Comparison of ENCODE assay signal across 10 cellular contexts in genomic region chr5:124061663-124062062, GRCh38.
DNase-seq lines count a peak whose midpoint lies in the region; FAIRE-seq and TF ChIP-seq lines count a peak whose summit lies in the region.
"Had no signal": no experiment of that assay in that cellular context is flagged by ENCODE, and none has a peak within 500 bp of the region (broad histone marks: within the 10 kb centered on the region; RNA-seq: fewer than 3 reads in every experiment).

No MANE protein-coding gene starts in this region.

- H3K9ac ChIP-seq in fibroblast of lung (ENCODE audit: insufficient read depth, low read length): no peak overlapping the region

- H3K36me3 ChIP-seq in fibroblast of lung (ENCODE audit: control insufficient read depth, insufficient read depth, low read length) (no peaks in the 10 kb centered on the region), transverse colon (no peaks in the 10 kb centered on the region)
- H3K36me3 ChIP-seq: brain microvascular endothelial cell, neutrophil had no signal

- no peak overlapping the region for H3K27ac ChIP-seq in fibroblast of lung (ENCODE audit: insufficient read depth, low read length)
- no peak overlapping the region for H3K27ac ChIP-seq in transverse colon
- H3K27ac ChIP-seq: brain microvascular endothelial cell, neutrophil had no signal

- TF ChIP-seq CTCF in LNCaP clone FGC (IDR thresholded peaks at IDR 0.05; ENCODE audit: control insufficient read depth, extremely low read depth, insufficient read depth): no peak
- no peak for TF ChIP-seq CTCF in fibroblast of lung (conservative IDR thresholded peaks at IDR 0.05 in 1 of 2, IDR thresholded peaks at IDR 0.05 in 1 of 2; ENCODE audit: low read depth in 1 of 2, low read length in 2 of 2)
- TF ChIP-seq CTCF in transverse colon (IDR thresholded peaks at IDR 0.05): no peak

- H3K4me2 ChIP-seq in fibroblast of lung (ENCODE audit: extremely low read depth, insufficient read depth, low read length): no peak overlapping the region

- H3K4me1 ChIP-seq in fibroblast of lung (ENCODE audit: control insufficient read depth, extremely low read depth, insufficient read depth, low read length) (no peaks in the 10 kb centered on the region), transverse colon (peaks cover 3 to 22% (median 9%) of the 10 kb centered on the region in 4 donors)

- H4K20me1 ChIP-seq in fibroblast of lung (ENCODE audit: control insufficient read depth, extremely low read depth, insufficient read depth, low read length): no peaks in the 10 kb centered on the region

- no peak overlapping the region for H3K4me3 ChIP-seq in LNCaP clone FGC (ENCODE audit: low read depth, low read length)
- H3K4me3 ChIP-seq in fibroblast of lung (replicated peaks in 1 of 4; ENCODE audit: control extremely low read depth in 1 of 4, insufficient read depth in 1 of 4, low read depth in 3 of 4, low read length in 4 of 4): no peak overlapping the region
- H3K4me3 ChIP-seq in transverse colon: no peak overlapping the region

- TF ChIP-seq EP300 in transverse colon (IDR thresholded peaks at IDR 0.05; ENCODE audit: low read depth): no peak

- DNase-seq in LNCaP clone FGC (ENCODE audit: low read depth) (peak; percentile 72), NCI-H345 (lab: John Stamatoyannopoulos, UW) (peak; percentile 72), fibroblast of lung (ENCODE audit: low read depth in 2 of 2) (peak; percentile 73 to 95), transverse colon (peak; percentile 16), RCC 7860 (ENCODE audit: low spot score) (no peak), nucleus accumbens (lab: John Stamatoyannopoulos, UW) (no peak), amygdala (lab: John Stamatoyannopoulos, UW) (no peak)
- DNase-seq: brain microvascular endothelial cell, T1000 had no signal

- no peaks in the 10 kb centered on the region for H3K27me3 ChIP-seq in fibroblast of lung (ENCODE audit: control insufficient read depth, insufficient read depth, low read length)
- H3K27me3 ChIP-seq in transverse colon: no peaks in the 10 kb centered on the region
- H3K27me3 ChIP-seq: brain microvascular endothelial cell, neutrophil had no signal

- no peaks in the 10 kb centered on the region for H3K79me2 ChIP-seq in fibroblast of lung (ENCODE audit: control insufficient read depth, insufficient read depth, low read length)

- FAIRE-seq in RCC 7860 (lab: Jason Lieb, UNC): no peak

- H3K9me3 ChIP-seq in fibroblast of lung (ENCODE audit: control insufficient read depth, insufficient read depth, low read depth, low read length) (no peaks in the 10 kb centered on the region), transverse colon (no peaks in the 10 kb centered on the region)
- H3K9me3 ChIP-seq: neutrophil had no signal

- WGBS in transverse colon (ENCODE audit: low coverage in 1 of 2), 2 donors: 53 to 70% methylated on average over 1 of the region's 1 CpG

- in situ Hi-C loops in transverse colon (cut with MboI; ENCODE audit: low pct_ligation_motif_present in 1 of 4, low pct_unique_long_range_greater_than_20kb in 1 of 4, low sequenced_read_pairs in 3 of 4): no loop called here

- TF ChIP-seq POLR2A in transverse colon (IDR thresholded peaks at IDR 0.05): no peak

- intact Hi-C loops in transverse colon (cut with DNase I; ENCODE audit: low total_unique reads): no loop called here

- H2AFZ ChIP-seq in fibroblast of lung (ENCODE audit: low read length): no peak overlapping the region

Comparison
In these comparisons a context has a peak if more than half of its experiments do, and no peak if none do; other contexts are left out.
1. DNase-seq: peak in LNCaP clone FGC (single experiment), NCI-H345 (single experiment), fibroblast of lung (2 of 2) and transverse colon (single experiment); none in RCC 7860 (single experiment), nucleus accumbens (0 of 56) and amygdala (0 of 56).